1 cellular context compared by ENCODE assay signal in genomic region chr12:27243804-27244679, GRCh38.
A peak's percentile ranks its signal among the peaks of the same experiment; 100 is the strongest.
TF ChIP-seq lines count a peak whose summit lies in the region.

Gene STK38L (plus strand): TSS chr12:27244286. CDS start chr12:27297721, 53,435 bp downstream.

TF ChIP-seq in GM12878, 131 proteins besides CTCF, POLR2A, EP300 and RAD21 (continued from another document):
- TF ChIP-seq EGR1 (IDR thresholded peaks at IDR 0.05; ENCODE audit: borderline replicate concordance in 1 of 2, low read depth in 2 of 2, low read length in 2 of 2) (peak in 1 of 2 experiments; percentile 54; a peak in 1 of 3 replicates), HDGF (IDR thresholded peaks at IDR 0.05) (peak; percentile 93), IRF4 (IDR thresholded peaks at IDR 0.05; ENCODE audit: low read depth, low read length) (0 out of 2 replicates have a peak, but pooled peaks have one; percentile 7), SMAD1 (IDR thresholded peaks at IDR 0.05; ENCODE audit: low read depth, partially characterized antibody) (no peak), MYB (IDR thresholded peaks at IDR 0.05; ENCODE audit: borderline replicate concordance, low read depth, low read length) (no peak), ATF7 (IDR thresholded peaks at IDR 0.05; ENCODE audit: low read depth) (peak; percentile 97), RUNX3 (IDR thresholded peaks at IDR 0.05; ENCODE audit: low read length) (peak; percentile 72), IRF3 (IDR thresholded peaks at IDR 0.05) (no peak), PKNOX1 (IDR thresholded peaks at IDR 0.05) (peak; percentile 32; the same call in 1 of the 2 replicates), EED (IDR thresholded peaks at IDR 0.05; ENCODE audit: low read depth) (peak; percentile 56), ZBED1 (IDR thresholded peaks at IDR 0.05; ENCODE audit: borderline replicate concordance) (0 out of 2 replicates have a peak, but pooled peaks have one; percentile 73), FOXM1 (IDR thresholded peaks at IDR 0.05; ENCODE audit: low read depth, low read length) (no peak; the same call in 1 of the 2 replicates), ESRRA (IDR thresholded peaks at IDR 0.05; ENCODE audit: low read length) (no peak), MEF2B (IDR thresholded peaks at IDR 0.05; ENCODE audit: partially characterized antibody, poor library complexity, severe bottlenecking) (peak; percentile 42), IKZF2 (IDR thresholded peaks at IDR 0.05) (peak; percentile 34 to 55; a peak in 3 of 4 replicates), IKZF1 (conservative IDR thresholded peaks at IDR 0.05) (peak; percentile 72), POLR2AphosphoS5 (IDR thresholded peaks at IDR 0.05; ENCODE audit: low read length) (peak; percentile 95), PRDM15 (CRISPR knock-in tag; IDR thresholded peaks at IDR 0.05) (no peak), TCF3 (IDR thresholded peaks at IDR 0.05; ENCODE audit: borderline replicate concordance, insufficient read depth, low read depth, low read length) (peak; percentile 72; the same call in 1 of the 2 replicates), SIN3A (IDR thresholded peaks at IDR 0.05; ENCODE audit: low read depth, low read length) (peak; percentile 79), SRF (IDR thresholded peaks at IDR 0.05; ENCODE audit: low read depth in 2 of 2, low read length in 2 of 2) (0 out of 4 replicates have a peak, but pooled peaks of 1 of the 2 experiments have one; percentile 31), CREM (IDR thresholded peaks at IDR 0.05; ENCODE audit: low read depth) (peak; percentile 98)
